Comparison of ENCODE assay signal across 24 cellular contexts in genomic region chr19:38813323-38813722, GRCh38. TPM values are rescaled to one million over a fixed set of nuclear protein-coding genes. Genes with fewer than 3 reads are reported as not detected.
"Had no signal": no experiment of that assay in that cellular context is flagged by ENCODE, and none has a peak within 500 bp of the region (broad histone marks: within the 10 kb centered on the region; RNA-seq: fewer than 3 reads in every experiment).

No MANE protein-coding gene starts in this region.

- H3K36me3 ChIP-seq: ovary, uterus had no signal

- ATAC-seq: naive thymus-derived CD8-positive, alpha-beta T cell had no signal

- DNase-seq: activated CD4-positive, alpha-beta T cell treated with anti-CD3 and anti-CD28 coated beads, Interleukin-2, amount 50 U/mL, for 1 hour; activated CD8-positive, alpha-beta memory T cell treated with anti-CD3 and anti-CD28 coated beads, Interleukin-2, amount 50 U/mL, for 48 hours; activated effector memory CD4-positive, alpha-beta T cell treated with Interleukin-2 at 50 U/mL for 16 hours; activated naive CD4-positive, alpha-beta T cell treated with anti-CD3 and anti-CD28 coated beads, Interleukin-2, amount 50 U/mL, for 16 hours; activated T-cell treated with anti-CD3 and anti-CD28 coated beads, Interleukin-2, amount 50 U/mL, for 48 hours; cortex of kidney; effector CD4-positive, alpha-beta T cell; gastrocnemius medialis; heart right ventricle; immature natural killer cell; kidney glomerular epithelial cell; left ventricle myocardium inferior; naive thymus-derived CD8-positive, alpha-beta T cell; ovary; stimulated activated CD8-positive, alpha-beta memory T cell treated with anti-CD3 and anti-CD28 coated beads, Interleukin-4, amount 100 ng/mL, for 48 hours; stimulated activated naive CD4-positive, alpha-beta T cell treated with Interleukin-2 at 50 U/mL for 16 hours; substantia nigra; tibial artery; uterus had no signal

- H3K9me3 Mint-ChIP-seq: immature natural killer cell; memory B cell; naive thymus-derived CD8-positive, alpha-beta T cell had no signal

- H3K9me3 ChIP-seq: ascending aorta, breast epithelium, gastrocnemius medialis, heart right ventricle, left ventricle myocardium inferior, ovary, tibial artery, uterus had no signal

- H3K27me3 ChIP-seq: ascending aorta, breast epithelium, gastrocnemius medialis, heart right ventricle, ovary, tibial artery, uterus had no signal

- H3K27ac ChIP-seq: ascending aorta, breast epithelium, gastrocnemius medialis, heart right ventricle, left ventricle myocardium inferior, ovary, tibial artery, uterus had no signal

- H3K4me3 Mint-ChIP-seq: immature natural killer cell; memory B cell; naive thymus-derived CD8-positive, alpha-beta T cell had no signal

- H3K4me1 Mint-ChIP-seq: immature natural killer cell, memory B cell had no signal

- H3K4me3 ChIP-seq: ascending aorta, breast epithelium, gastrocnemius medialis, heart right ventricle, left ventricle myocardium inferior, ovary, tibial artery, uterus had no signal

- H3K27me3 Mint-ChIP-seq: memory B cell; naive thymus-derived CD8-positive, alpha-beta T cell had no signal

- H3K4me1 ChIP-seq: ascending aorta, breast epithelium, gastrocnemius medialis, left ventricle myocardium inferior, tibial artery, uterus had no signal

RNA-seq across cellular contexts. Expression of gene LGALS4, which starts 0.6 kb away (rescaled TPM):
- total RNA-seq: ascending aorta, renal cortical epithelial cell had no signal

RNA-seq across cellular contexts. Expression of gene LGALS7B, which starts 24.3 kb away (rescaled TPM):
- total RNA-seq: ascending aorta; gastrocnemius medialis; left ventricle myocardium inferior; mononuclear cell; naive thymus-derived CD8-positive, alpha-beta T cell; ovary; renal cortical epithelial cell had no signal

RNA-seq across cellular contexts. Expression of gene LGALS7, which starts 40.0 kb away (rescaled TPM):
- total RNA-seq: ascending aorta; gastrocnemius medialis; heart right ventricle; left ventricle myocardium inferior; mononuclear cell; naive thymus-derived CD8-positive, alpha-beta T cell; renal cortical epithelial cell had no signal
